Comparison of ENCODE assay signal across 18 cellular contexts in genomic region chr2:179581605-179582004, GRCh38.
"Had no signal": no experiment of that assay in that cellular context is flagged by ENCODE, and none has a peak within 500 bp of the region (broad histone marks: within the 10 kb centered on the region; RNA-seq: fewer than 3 reads in every experiment).

No MANE protein-coding gene starts in this region.

- H3K9me3 ChIP-seq: esophagus squamous epithelium, left ventricle myocardium inferior, prostate gland, tibial nerve, uterus had no signal

- H3K36me3 ChIP-seq: esophagus squamous epithelium, left ventricle myocardium inferior, prostate gland, tibial nerve, uterus had no signal

- H3K9me3 Mint-ChIP-seq: activated T-helper 17 cell treated with anti-CD3 and anti-CD28 coated beads, Interleukin-2, amount 50 U/mL, for 72 hours; nephron progenitor cell had no signal

- H3K27ac ChIP-seq: esophagus squamous epithelium, prostate gland, tibial nerve, uterus had no signal

- DNase-seq: activated CD4-positive, CD25-positive, alpha-beta regulatory T cell treated with anti-CD3 and anti-CD28 coated beads, Interleukin-2, amount 50 U/mL, for 72 hours; activated naive CD4-positive, alpha-beta T cell treated with Interleukin-2 at 50 U/mL for 16 hours; aorta; cortex of kidney; effector CD4-positive, alpha-beta T cell; esophagus squamous epithelium; hypothalamus; left ventricle myocardium inferior; nephron progenitor cell; right cardiac atrium; small intestine; stimulated activated CD4-positive, alpha-beta T cell treated with anti-CD3 and anti-CD28 coated beads, Interleukin-4, amount 100 ng/mL, for 24 hours; stimulated activated naive CD4-positive, alpha-beta T cell treated with Interleukin-2 at 50 U/mL for 16 hours; substantia nigra; uterus had no signal

- FAIRE-seq: small intestine had no signal

- H3K27me3 Mint-ChIP-seq: activated T-helper 17 cell treated with anti-CD3 and anti-CD28 coated beads, Interleukin-2, amount 50 U/mL, for 72 hours had no signal

- H3K4me1 ChIP-seq: esophagus squamous epithelium, prostate gland, uterus had no signal

- H3K4me1 Mint-ChIP-seq: activated T-helper 17 cell treated with anti-CD3 and anti-CD28 coated beads, Interleukin-2, amount 50 U/mL, for 72 hours; nephron progenitor cell had no signal

- H3K27ac Mint-ChIP-seq: activated T-helper 17 cell treated with anti-CD3 and anti-CD28 coated beads, Interleukin-2, amount 50 U/mL, for 72 hours; nephron progenitor cell had no signal

- H3K27me3 ChIP-seq: esophagus squamous epithelium, tibial nerve, uterus had no signal

- H3K4me3 Mint-ChIP-seq: activated T-helper 17 cell treated with anti-CD3 and anti-CD28 coated beads, Interleukin-2, amount 50 U/mL, for 72 hours; nephron progenitor cell had no signal

- ATAC-seq: activated T-helper 17 cell treated with anti-CD3 and anti-CD28 coated beads, Interleukin-2, amount 50 U/mL, for 72 hours; right cardiac atrium had no signal

- H3K4me3 ChIP-seq: esophagus squamous epithelium, left ventricle myocardium inferior, prostate gland, tibial nerve, uterus had no signal
